ENCODE assay signal across 18 cellular contexts in genomic region chr3:171878441-171879225, GRCh38. TPM values are rescaled to one million over a fixed set of nuclear protein-coding genes. Genes with fewer than 3 reads are reported as not detected.
DNase-seq lines count a peak whose midpoint lies in the region; ATAC-seq and TF ChIP-seq lines count a peak whose summit lies in the region.
"Had no signal": no experiment of that assay in that cellular context is flagged by ENCODE, and none has a peak within 500 bp of the region (broad histone marks: within the 10 kb centered on the region; RNA-seq: fewer than 3 reads in every experiment).

No MANE protein-coding gene starts in this region.

- H4K20me1 ChIP-seq in GM23338 (replicated peaks; ENCODE audit: insufficient read depth): no peaks in the 10 kb centered on the region

- no peaks in the 10 kb centered on the region for H3K9me2 ChIP-seq in GM23338 (ENCODE audit: insufficient read depth)

- no peaks in the 10 kb centered on the region for H3K9me3 Mint-ChIP-seq in GM23338
- no peaks in the 10 kb centered on the region for H3K9me3 Mint-ChIP-seq in activated CD8-positive, alpha-beta T cell treated with anti-CD3 and anti-CD28 coated beads for 36 hours
- H3K9me3 Mint-ChIP-seq: CD4-positive, alpha-beta memory T cell; T-helper 2 cell treated with Interferon-gamma antibody and Interleukin-4, amounts not matched to agents 5 μg/mL and 100 μg/mL, for 36 hours had no signal

- no peak overlapping the region for H3K27ac ChIP-seq in GM23338 (ENCODE audit: low read depth)

- peak; percentile 57 for ATAC-seq in GM23338
- no peak for ATAC-seq in GM19328 (IDR thresholded peaks at IDR 0.05; ENCODE audit: unreplicated experiment)
- ATAC-seq in activated CD8-positive, alpha-beta T cell treated with anti-CD3 and anti-CD28 coated beads for 36 hours: no peak
- ATAC-seq: foreskin keratinocyte, Panc1 had no signal

- intact Hi-C loops in posterior cingulate gyrus (cut with DNase I): no loop called here
- intact Hi-C loops in activated CD8-positive, alpha-beta T cell treated with anti-CD3 and anti-CD28 coated beads for 36 hours (cut with micrococcal nuclease): no loop called here

- peak overlapping the region; percentile 9 for H3K9ac ChIP-seq in adipocyte (ENCODE audit: low read length)

- DNase-seq in GM23338 (ENCODE audit: low spot score) (peak; percentile 41), adipocyte (ENCODE audit: low read depth) (peak; percentile 57), iris pigment epithelial cell (ENCODE audit: low read depth) (peak; percentile 88), skeletal muscle cell (ENCODE audit: low read depth) (peak; percentile 79), NCI-H2107 treated with DMSO at 0.1 percent for 48 hours (lab: John Stamatoyannopoulos, UW; ENCODE audit: unreplicated experiment) (no peak), posterior cingulate gyrus (no peak)
- no peak for DNase-seq in activated CD8-positive, alpha-beta T cell treated with anti-CD3 and anti-CD28 coated beads for 36 hours
- DNase-seq: activated naive CD4-positive, alpha-beta T cell; CD4-positive, alpha-beta memory T cell; foreskin keratinocyte; MV-4-11; NCI-H345 had no signal

- H3K36me3 ChIP-seq in GM23338 (ENCODE audit: insufficient read depth) (no peaks in the 10 kb centered on the region), adipocyte (ENCODE audit: control insufficient read depth, insufficient read depth, low read length, severe bottlenecking) (no peaks in the 10 kb centered on the region)

- POLR2A ChIA-PET in activated CD8-positive, alpha-beta T cell treated with anti-CD3 and anti-CD28 coated beads for 36 hours (lab: Charles Lee): no interaction called here

- peaks cover 8% of the 10 kb centered on the region for H3K27me3 Mint-ChIP-seq in GM23338 (ENCODE audit: insufficient read depth, low read depth, poor library complexity)
- H3K27me3 Mint-ChIP-seq in activated CD8-positive, alpha-beta T cell treated with anti-CD3 and anti-CD28 coated beads for 36 hours: peaks cover 10% of the 10 kb centered on the region

- H3K9me3 ChIP-seq in adipocyte (ENCODE audit: control insufficient read depth, low read length): no peaks in the 10 kb centered on the region

- H3K27me3 ChIP-seq in GM23338 (ENCODE audit: insufficient read depth): no peaks in the 10 kb centered on the region
- H3K27me3 ChIP-seq in adipocyte (replicated peaks; ENCODE audit: control insufficient read depth, insufficient read depth, low read length): no peaks in the 10 kb centered on the region

- H3K4me2 ChIP-seq in GM23338: 0 out of 2 replicates have a peak overlapping the region, but pooled peaks have one; percentile 36

- no peak overlapping the region; the same call in 2 of the 3 replicates for H3K4me3 Mint-ChIP-seq in GM23338
- no peak overlapping the region for H3K4me3 Mint-ChIP-seq in activated CD8-positive, alpha-beta T cell treated with anti-CD3 and anti-CD28 coated beads for 36 hours
- H3K4me3 Mint-ChIP-seq: CD4-positive, alpha-beta memory T cell; T-helper 2 cell treated with Interferon-gamma antibody and Interleukin-4, amounts not matched to agents 5 μg/mL and 100 μg/mL, for 36 hours had no signal

- H3K27ac Mint-ChIP-seq in GM23338: no peak overlapping the region
- H3K27ac Mint-ChIP-seq in activated CD8-positive, alpha-beta T cell treated with anti-CD3 and anti-CD28 coated beads for 36 hours: no peak overlapping the region
- H3K27ac Mint-ChIP-seq: CD4-positive, alpha-beta memory T cell; T-helper 2 cell treated with Interferon-gamma antibody and Interleukin-4, amounts not matched to agents 5 μg/mL and 100 μg/mL, for 36 hours had no signal

- H3K4me1 Mint-ChIP-seq in GM23338: peaks cover 41% of the 10 kb centered on the region
- peaks cover 6% of the 10 kb centered on the region for H3K4me1 Mint-ChIP-seq in activated CD8-positive, alpha-beta T cell treated with anti-CD3 and anti-CD28 coated beads for 36 hours (ENCODE audit: low read depth)
- H3K4me1 Mint-ChIP-seq: CD4-positive, alpha-beta memory T cell had no signal

- TF ChIP-seq CTCF in GM23338 (conservative IDR thresholded peaks at IDR 0.05; ENCODE audit: low read depth in 2 of 2): no peak
- no peak for TF ChIP-seq CTCF in activated CD8-positive, alpha-beta T cell treated with anti-CD3 and anti-CD28 coated beads for 36 hours (IDR thresholded peaks at IDR 0.05)

- H2AFZ ChIP-seq in GM23338: no peak overlapping the region

- no peaks in the 10 kb centered on the region for H3K79me2 ChIP-seq in GM23338 (replicated peaks; ENCODE audit: insufficient read depth)

- H3K4me3 ChIP-seq in GM23338 (no peak overlapping the region), adipocyte (ENCODE audit: low read length) (peak overlapping the region; percentile 1), skeletal muscle cell (ENCODE audit: low read depth, low read length) (no peak overlapping the region)

- H3K36me3 Mint-ChIP-seq in GM23338 (ENCODE audit: low read depth): no peaks in the 10 kb centered on the region
- H3K36me3 Mint-ChIP-seq in activated CD8-positive, alpha-beta T cell treated with anti-CD3 and anti-CD28 coated beads for 36 hours (ENCODE audit: low read depth): no peaks in the 10 kb centered on the region
- H3K36me3 Mint-ChIP-seq: CD4-positive, alpha-beta memory T cell had no signal

- CTCF ChIA-PET in activated CD8-positive, alpha-beta T cell treated with anti-CD3 and anti-CD28 coated beads for 36 hours (lab: Charles Lee): interaction anchor here (0.8 kb wide), 1 partner anchor 11 kb away, joined by 3 read pairs; no protein-coding TSS in a partner anchor

- H3K4me1 ChIP-seq in GM23338 (ENCODE audit: insufficient read depth) (peaks cover 36% of the 10 kb centered on the region), adipocyte (ENCODE audit: control insufficient read depth, insufficient read depth, low read length) (peaks cover 52% of the 10 kb centered on the region)

- H3F3A ChIP-seq in GM23338 (replicated peaks; ENCODE audit: low read depth): no peaks in the 10 kb centered on the region

TF ChIP-seq in GM23338, 12 proteins besides CTCF, POLR2A, EP300 and RAD21 (continues in another document):
- no peak for TF ChIP-seq POLR2AphosphoS5 (IDR thresholded peaks at IDR 0.05; ENCODE audit: low read depth)
- no peak for TF ChIP-seq ZNF114 (CRISPR knock-in tag; IDR thresholded peaks at IDR 0.05)
- TF ChIP-seq EZH2phosphoT487 (IDR thresholded peaks at IDR 0.05; ENCODE audit: unreplicated experiment): no peak
- no peak for TF ChIP-seq ZNF331 (CRISPR knock-in tag; IDR thresholded peaks at IDR 0.05; ENCODE audit: low read depth)
- TF ChIP-seq REST (IDR thresholded peaks at IDR 0.05; ENCODE audit: unreplicated experiment): no peak
- TF ChIP-seq NANOG (IDR thresholded peaks at IDR 0.05; ENCODE audit: borderline replicate concordance): no peak
- no peak for TF ChIP-seq EZH2 (IDR thresholded peaks at IDR 0.05; ENCODE audit: low read depth, unreplicated experiment)
- TF ChIP-seq, protein P1, sequence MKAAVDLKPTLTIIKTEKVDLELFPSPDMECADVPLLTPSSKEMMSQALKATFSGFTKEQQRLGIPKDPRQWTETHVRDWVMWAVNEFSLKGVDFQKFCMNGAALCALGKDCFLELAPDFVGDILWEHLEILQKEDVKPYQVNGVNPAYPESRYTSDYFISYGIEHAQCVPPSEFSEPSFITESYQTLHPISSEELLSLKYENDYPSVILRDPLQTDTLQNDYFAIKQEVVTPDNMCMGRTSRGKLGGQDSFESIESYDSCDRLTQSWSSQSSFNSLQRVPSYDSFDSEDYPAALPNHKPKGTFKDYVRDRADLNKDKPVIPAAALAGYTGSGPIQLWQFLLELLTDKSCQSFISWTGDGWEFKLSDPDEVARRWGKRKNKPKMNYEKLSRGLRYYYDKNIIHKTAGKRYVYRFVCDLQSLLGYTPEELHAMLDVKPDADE (IDR thresholded peaks at IDR 0.05): no peak
- no peak for TF ChIP-seq STAT1 (IDR thresholded peaks at IDR 0.05; ENCODE audit: unreplicated experiment)

RNA-seq across cellular contexts. Expression of gene TMEM212, which starts 35.5 kb away (rescaled TPM):
- total RNA-seq in GM23338 (2014; rRNA removed; shearing (Covaris generic)): not detected in 2 replicates
- polyA plus RNA-seq in GM23338 (2016; fragmentation: Nextera tagmentation; extraction: Ambion mirVana): not detected in 2 replicates
- not detected for total RNA-seq in activated CD8-positive, alpha-beta T cell treated with anti-CD3 and anti-CD28 coated beads for 36 hours
- total RNA-seq: CD4-positive, alpha-beta memory T cell; foreskin keratinocyte; temporal lobe had no signal
- polyA plus RNA-seq: CD4-positive, alpha-beta memory T cell; foreskin keratinocyte; keratinocyte; neural cell had no signal

Comparison
In these comparisons a context has a peak if more than half of its experiments do, and no peak if none do; other contexts are left out.
1. DNase-seq: peak in GM23338 (single experiment), adipocyte (single experiment), iris pigment epithelial cell (single experiment) and skeletal muscle cell (single experiment); none in NCI-H2107 treated with DMSO at 0.1 percent for 48 hours (single experiment), posterior cingulate gyrus (0 of 10) and activated CD8-positive, alpha-beta T cell treated with anti-CD3 and anti-CD28 coated beads for 36 hours (single experiment).